1 cellular context compared by ENCODE assay signal in genomic region chr12:8266706-8267105, GRCh38. TPM values are rescaled to one million over a fixed set of nuclear protein-coding genes. Genes with fewer than 3 reads are reported as not detected.
"Had no signal": no experiment of that assay in that cellular context is flagged by ENCODE, and none has a peak within 500 bp of the region (broad histone marks: within the 10 kb centered on the region; RNA-seq: fewer than 3 reads in every experiment).

No MANE protein-coding gene starts in this region.

RNA-seq across cellular contexts. Expression of gene FAM90A1, which starts 39.3 kb away (rescaled TPM):
- polyA plus RNA-seq: IgD-negative memory B cell had no signal
